In genomic region chr2:11310212-11310611, GRCh38 we compare ENCODE assay signal across 21 cellular contexts. TPM values are rescaled to one million over a fixed set of nuclear protein-coding genes. Genes with fewer than 3 reads are reported as not detected.
DNase-seq lines count a peak whose midpoint lies in the region; TF ChIP-seq lines count a peak whose summit lies in the region.
"Had no signal": no experiment of that assay in that cellular context is flagged by ENCODE, and none has a peak within 500 bp of the region (broad histone marks: within the 10 kb centered on the region; RNA-seq: fewer than 3 reads in every experiment).

No MANE protein-coding gene starts in this region.

- H3K27ac Mint-ChIP-seq in mesothelial cell of epicardium (peak overlapping the region; percentile 9), endothelial cell (ENCODE audit: unreplicated experiment) (no peak overlapping the region)

- H3K9ac ChIP-seq in adipocyte (ENCODE audit: low read length), result no peak overlapping the region

- H3K27me3 Mint-ChIP-seq in mesothelial cell of epicardium (ENCODE audit: low read depth) (no peaks in the 10 kb centered on the region), endothelial cell (ENCODE audit: unreplicated experiment) (peaks cover 3% of the 10 kb centered on the region)

- DNase-seq in CD1c-positive myeloid dendritic cell (ENCODE audit: extremely low spot score), result peak; percentile 10
- DNase-seq in adipocyte (ENCODE audit: low read depth), result peak; percentile 68
- DNase-seq in fibroblast of peridontal ligament (ENCODE audit: extremely low read depth), result peak; percentile 69
- no peak for DNase-seq in mesothelial cell of epicardium (ENCODE audit: low spot score in 2 of 2, unreplicated experiment in 2 of 2)
- no peak for DNase-seq in activated effector memory CD4-positive, alpha-beta T cell treated with anti-CD3 and anti-CD28 coated beads, Interleukin-2, amount 50 U/mL, for 16 hours
- DNase-seq in BE2C, result no peak
- DNase-seq in RKO (ENCODE audit: low spot score), result no peak
- DNase-seq in endothelial cell (ENCODE audit: low spot score), result no peak
- DNase-seq: DMS 273 treated with DMSO at 0.1 percent for 48 hours; GDM1; Karpas-422; MM.1S; NCI-H1105; NCI-H1694; NCI-H2107; NCI-H526 treated with DMSO at 0.1 percent for 48 hours; NK-92 treated with Interleukin-12 subunit alpha and Interleukin-12 subunit beta, amount 100 ng/mL, for 24 hours; PC-3 had no signal

- no peak overlapping the region for H3K4me3 Mint-ChIP-seq in mesothelial cell of epicardium
- H3K4me3 Mint-ChIP-seq in endothelial cell (ENCODE audit: unreplicated experiment), result no peak overlapping the region

- H3K27me3 ChIP-seq in adipocyte (replicated peaks; ENCODE audit: control insufficient read depth, insufficient read depth, low read length) (no peaks in the 10 kb centered on the region), BE2C (no peaks in the 10 kb centered on the region)
- H3K27me3 ChIP-seq: SJSA1 had no signal

- peaks cover 14% of the 10 kb centered on the region for H3K4me1 Mint-ChIP-seq in mesothelial cell of epicardium
- peaks cover 23% of the 10 kb centered on the region for H3K4me1 Mint-ChIP-seq in endothelial cell (ENCODE audit: unreplicated experiment)

- H3K4me1 ChIP-seq in adipocyte (ENCODE audit: control insufficient read depth, insufficient read depth, low read length) (peaks cover 71% of the 10 kb centered on the region), BE2C (peaks cover 6% of the 10 kb centered on the region)

- H3K36me3 Mint-ChIP-seq in mesothelial cell of epicardium (no peaks in the 10 kb centered on the region), endothelial cell (ENCODE audit: low read depth, unreplicated experiment) (no peaks in the 10 kb centered on the region)

- TF ChIP-seq CTCF in mesothelial cell of epicardium (IDR thresholded peaks at IDR 0.05; ENCODE audit: unreplicated experiment) (no peak), BE2C (IDR thresholded peaks at IDR 0.05; ENCODE audit: low read depth, low read length) (no peak), endothelial cell (IDR thresholded peaks at IDR 0.05; ENCODE audit: unreplicated experiment) (no peak)

- H3K4me3 ChIP-seq in adipocyte (ENCODE audit: low read length) (no peak overlapping the region), BE2C (ENCODE audit: low read depth, low read length) (no peak overlapping the region)
- H3K4me3 ChIP-seq: A549, GM12878, SJSA1 had no signal

- no peaks in the 10 kb centered on the region for H3K9me3 ChIP-seq in adipocyte (ENCODE audit: control insufficient read depth, low read length)
- no peaks in the 10 kb centered on the region; the same call in 1 of the 2 replicates for H3K9me3 ChIP-seq in BE2C
- H3K9me3 ChIP-seq: A549, SJSA1 had no signal

- H3K9me3 Mint-ChIP-seq in mesothelial cell of epicardium, result no peaks in the 10 kb centered on the region
- no peaks in the 10 kb centered on the region for H3K9me3 Mint-ChIP-seq in endothelial cell (ENCODE audit: unreplicated experiment)

- H3K36me3 ChIP-seq in adipocyte (ENCODE audit: control insufficient read depth, insufficient read depth, low read length, severe bottlenecking), result no peaks in the 10 kb centered on the region
- no peaks in the 10 kb centered on the region for H3K36me3 ChIP-seq in BE2C
- H3K36me3 ChIP-seq: SJSA1 had no signal

RNA-seq across cellular contexts. Expression of gene ROCK2, which starts 34.2 kb away (rescaled TPM):
- total RNA-seq in mesothelial cell of epicardium (37.5 to 46.3 TPM (median 45.4 TPM) in 3 replicates), endothelial cell (ENCODE audit: unreplicated experiment) (52.8 TPM)
- 4.9 TPM for polyA plus RNA-seq in BE2C (2012; ENCODE audit: insufficient read depth, insufficient read length, low read depth)

Comparison
In these comparisons a context has a peak if more than half of its experiments do, and no peak if none do; other contexts are left out.
1. DNase-seq: peak in CD1c-positive myeloid dendritic cell (single experiment), adipocyte (single experiment) and fibroblast of peridontal ligament (single experiment); none in mesothelial cell of epicardium (0 of 2), activated effector memory CD4-positive, alpha-beta T cell treated with anti-CD3 and anti-CD28 coated beads, Interleukin-2, amount 50 U/mL, for 16 hours (single experiment), BE2C (single experiment), RKO (single experiment) and endothelial cell (single experiment).